Comparison of ENCODE assay signal across 30 cellular contexts in genomic region chr2:58698610-58699009, GRCh38.
"Had no signal": no experiment of that assay in that cellular context is flagged by ENCODE, and none has a peak within 500 bp of the region (broad histone marks: within the 10 kb centered on the region; RNA-seq: fewer than 3 reads in every experiment).

No MANE protein-coding gene starts in this region.

- H3K27ac Mint-ChIP-seq: activated CD4-positive, alpha-beta memory T cell treated with anti-CD3 and anti-CD28 coated beads, Interleukin-2, amount 10 ng/mL, durations not matched to agents 7 days and 5 days; activated CD4-positive, alpha-beta T cell treated with anti-CD3 and anti-CD28 coated beads for 36 hours; activated CD4-positive, alpha-beta T cell treated with anti-CD3 and anti-CD28 coated beads, Interleukin-2, amount 10 ng/mL, durations not matched to agents 24 days and 14 days; activated naive CD4-positive, alpha-beta T cell treated with anti-CD3 and anti-CD28 coated beads, Interleukin-2, amount 10 ng/mL, durations not matched to agents 7 days and 5 days; activated naive CD8-positive, alpha-beta T cell; activated T-cell treated with anti-CD3 and anti-CD28 coated beads, Interleukin-2, amount 50 U/mL, for 24 hours; activated T-cell treated with anti-CD3 and anti-CD28 coated beads, Interleukin-2, amount 50 U/mL, for 72 hours; T-helper 17 cell; T-helper 2 cell treated with Interferon-gamma antibody and Interleukin-4, amounts not matched to agents 5 μg/mL and 100 μg/mL, for 36 hours had no signal

- H3K27me3 ChIP-seq: esophagus squamous epithelium, gastroesophageal sphincter, heart right ventricle, hepatocyte had no signal

- H3K9me3 ChIP-seq: esophagus squamous epithelium, gastroesophageal sphincter had no signal

- H3K4me1 ChIP-seq: esophagus squamous epithelium, gastroesophageal sphincter, heart right ventricle had no signal

- H3K4me3 ChIP-seq: esophagus squamous epithelium, gastroesophageal sphincter, heart right ventricle, hepatocyte had no signal

- H3K4me3 Mint-ChIP-seq: activated CD4-positive, alpha-beta memory T cell treated with anti-CD3 and anti-CD28 coated beads, Interleukin-2, amount 10 ng/mL, durations not matched to agents 7 days and 5 days; activated CD4-positive, alpha-beta T cell treated with anti-CD3 and anti-CD28 coated beads for 36 hours; activated CD4-positive, alpha-beta T cell treated with anti-CD3 and anti-CD28 coated beads, Interleukin-2, amount 10 ng/mL, durations not matched to agents 24 days and 14 days; activated naive CD4-positive, alpha-beta T cell treated with anti-CD3 and anti-CD28 coated beads, Interleukin-2, amount 10 ng/mL, durations not matched to agents 7 days and 5 days; activated naive CD8-positive, alpha-beta T cell; activated T-cell treated with anti-CD3 and anti-CD28 coated beads, Interleukin-2, amount 50 U/mL, for 24 hours; activated T-cell treated with anti-CD3 and anti-CD28 coated beads, Interleukin-2, amount 50 U/mL, for 72 hours; T-helper 17 cell; T-helper 2 cell treated with Interferon-gamma antibody and Interleukin-4, amounts not matched to agents 5 μg/mL and 100 μg/mL, for 36 hours had no signal

- H3K79me2 ChIP-seq: hepatocyte had no signal

- H3K27ac ChIP-seq: epithelial cell of prostate, esophagus squamous epithelium, gastroesophageal sphincter, heart right ventricle, hepatocyte had no signal

- FAIRE-seq: astrocyte, colon, endometrium, endothelial cell of umbilical vein had no signal

- H3K4me2 ChIP-seq: hepatocyte had no signal

- H3K36me3 ChIP-seq: esophagus squamous epithelium, gastroesophageal sphincter, heart right ventricle had no signal

- ATAC-seq: activated CD4-positive, alpha-beta T cell treated with anti-CD3 and anti-CD28 coated beads for 36 hours; activated T-cell treated with anti-CD3 and anti-CD28 coated beads, Interleukin-2, amount 50 U/mL, for 72 hours; gastroesophageal sphincter; heart right ventricle; T-helper 17 cell had no signal

- H3K27me3 Mint-ChIP-seq: activated CD4-positive, alpha-beta memory T cell treated with anti-CD3 and anti-CD28 coated beads, Interleukin-2, amount 10 ng/mL, durations not matched to agents 7 days and 5 days; activated CD4-positive, alpha-beta T cell treated with anti-CD3 and anti-CD28 coated beads for 36 hours; activated CD4-positive, alpha-beta T cell treated with anti-CD3 and anti-CD28 coated beads, Interleukin-2, amount 10 ng/mL, durations not matched to agents 24 days and 14 days; activated naive CD4-positive, alpha-beta T cell treated with anti-CD3 and anti-CD28 coated beads, Interleukin-2, amount 10 ng/mL, durations not matched to agents 7 days and 5 days; activated T-cell treated with anti-CD3 and anti-CD28 coated beads, Interleukin-2, amount 50 U/mL, for 24 hours; T-helper 17 cell had no signal

- DNase-seq: activated CD4-positive, alpha-beta memory T cell treated with anti-CD3 and anti-CD28 coated beads, Interleukin-2, amount 10 ng/mL, durations not matched to agents 7 days and 5 days; activated CD4-positive, alpha-beta T cell treated with anti-CD3 and anti-CD28 coated beads for 36 hours; activated CD4-positive, alpha-beta T cell treated with anti-CD3 and anti-CD28 coated beads, Interleukin-2, amount 10 ng/mL, durations not matched to agents 24 days and 14 days; activated CD4-positive, CD25-positive, alpha-beta regulatory T cell; activated CD4-positive, CD25-positive, alpha-beta regulatory T cell treated with anti-CD3 and anti-CD28 coated beads, Interleukin-2, amount 50 U/mL, for 72 hours; activated CD8-positive, alpha-beta memory T cell treated with anti-CD3 and anti-CD28 coated beads, Interleukin-2, amount 50 U/mL, for 48 hours; activated gamma-delta T cell; activated naive CD4-positive, alpha-beta T cell; activated naive CD4-positive, alpha-beta T cell treated with anti-CD3 and anti-CD28 coated beads, Interleukin-2, amount 10 ng/mL, durations not matched to agents 7 days and 5 days; activated T-cell treated with anti-CD3 and anti-CD28 coated beads for 4 hours; activated T-cell treated with anti-CD3 and anti-CD28 coated beads, Interleukin-2, amount 50 U/mL, for 24 hours; activated T-cell treated with anti-CD3 and anti-CD28 coated beads, Interleukin-2, amount 50 U/mL, for 72 hours; amniotic stem cell; caudate nucleus; cortex of kidney; effector CD8-positive, alpha-beta T cell; esophagus squamous epithelium; foreskin melanocyte; heart right ventricle; T-helper 17 cell; T1000 had no signal

- H3K9me3 Mint-ChIP-seq: activated CD4-positive, alpha-beta T cell treated with anti-CD3 and anti-CD28 coated beads, Interleukin-2, amount 10 ng/mL, durations not matched to agents 24 days and 14 days; T-helper 2 cell treated with Interferon-gamma antibody and Interleukin-4, amounts not matched to agents 5 μg/mL and 100 μg/mL, for 36 hours had no signal

- H3K4me1 Mint-ChIP-seq: activated CD4-positive, alpha-beta memory T cell treated with anti-CD3 and anti-CD28 coated beads, Interleukin-2, amount 10 ng/mL, durations not matched to agents 7 days and 5 days; activated CD4-positive, alpha-beta T cell treated with anti-CD3 and anti-CD28 coated beads for 36 hours; activated CD4-positive, alpha-beta T cell treated with anti-CD3 and anti-CD28 coated beads, Interleukin-2, amount 10 ng/mL, durations not matched to agents 24 days and 14 days; activated naive CD4-positive, alpha-beta T cell treated with anti-CD3 and anti-CD28 coated beads, Interleukin-2, amount 10 ng/mL, durations not matched to agents 7 days and 5 days; T-helper 17 cell had no signal

- H2AFZ ChIP-seq: hepatocyte had no signal

- H3K36me3 Mint-ChIP-seq: activated naive CD4-positive, alpha-beta T cell treated with anti-CD3 and anti-CD28 coated beads, Interleukin-2, amount 10 ng/mL, durations not matched to agents 7 days and 5 days; activated naive CD8-positive, alpha-beta T cell had no signal
